Comparison of ENCODE assay signal across 24 cellular contexts in the genomic region with DNA sequence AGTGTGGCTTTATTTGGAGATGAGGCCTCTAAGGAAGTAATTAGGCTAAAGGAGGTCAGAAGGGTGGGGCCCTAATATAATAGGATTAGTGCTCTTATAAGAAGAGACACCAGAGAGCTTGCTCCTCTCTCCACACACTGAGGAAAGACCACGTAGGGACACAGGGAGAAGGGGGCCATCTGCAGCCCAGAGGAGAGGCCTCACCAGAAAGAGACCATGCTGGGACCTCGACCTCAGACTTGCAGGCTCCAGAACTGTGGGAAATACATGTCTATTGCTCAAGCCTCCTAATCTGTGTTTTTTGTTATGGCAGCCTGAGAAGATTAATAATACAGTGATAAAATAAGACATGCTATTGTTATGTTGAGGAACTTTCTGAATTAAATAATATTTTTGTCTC. TPM values are rescaled to one million over a fixed set of nuclear protein-coding genes. Genes with fewer than 3 reads are reported as not detected.
A peak's percentile ranks its signal among the peaks of the same experiment; 100 is the strongest.
DNase-seq lines count a peak whose midpoint lies in the region; ATAC-seq and TF ChIP-seq lines count a peak whose summit lies in the region.
"Had no signal": no experiment of that assay in that cellular context is flagged by ENCODE, and none has a peak within 500 bp of the region (broad histone marks: within the 10 kb centered on the region; RNA-seq: fewer than 3 reads in every experiment).

No MANE protein-coding gene starts in this region.

- no peaks in the 10 kb centered on the region for H3K36me3 ChIP-seq in right atrium auricular region
- no peaks in the 10 kb centered on the region for H3K36me3 ChIP-seq in spleen
- H3K36me3 ChIP-seq: BE2C had no signal

- WGBS in right cardiac atrium = 71% methylated on average over 2 of the region's 2 CpGs
- 29 to 57% (median 46%) methylated on average over 2 of the region's 2 CpGs for WGBS in spleen, 5 donors

- peaks cover 0 to 14% of the 10 kb centered on the region in 2 donors for H3K4me1 ChIP-seq in right atrium auricular region
- H3K4me1 ChIP-seq in right cardiac atrium (ENCODE audit: control insufficient read depth, insufficient read depth, low read length) = peaks cover 3% of the 10 kb centered on the region
- peaks cover 0 to 7% (median 5%) of the 10 kb centered on the region in 6 donors for H3K4me1 ChIP-seq in spleen
- H3K4me1 ChIP-seq: BE2C had no signal

- no peak overlapping the region for H3K4me3 ChIP-seq in right atrium auricular region
- no peak overlapping the region for H3K4me3 ChIP-seq in right cardiac atrium (ENCODE audit: low read length)
- H3K4me3 ChIP-seq in spleen = no peak overlapping the region
- H3K4me3 ChIP-seq: GM12878 had no signal

- TF ChIP-seq CTCF in right atrium auricular region (IDR thresholded peaks at IDR 0.05) (no peak), spleen (IDR thresholded peaks at IDR 0.05 in 8 of 11, conservative IDR thresholded peaks at IDR 0.05 in 3 of 11) (no peak)

- ATAC-seq in right cardiac atrium (no peak), GM21447 (IDR thresholded peaks at IDR 0.05; ENCODE audit: unreplicated experiment) (no peak)
- no peak for ATAC-seq in activated CD4-positive, CD25-positive, alpha-beta regulatory T cell treated with anti-CD3 and anti-CD28 coated beads, Interleukin-2, amount 50 U/mL, for 24 hours
- ATAC-seq: GM12878, HCT116 had no signal

- H3K27me3 ChIP-seq in right atrium auricular region = no peaks in the 10 kb centered on the region
- no peaks in the 10 kb centered on the region for H3K27me3 ChIP-seq in right cardiac atrium (ENCODE audit: control insufficient read depth, insufficient read depth)
- H3K27me3 ChIP-seq in layer of hippocampus (ENCODE audit: control insufficient read depth, insufficient read depth, low read length) = no peaks in the 10 kb centered on the region
- no peaks in the 10 kb centered on the region for H3K27me3 ChIP-seq in spleen (replicated peaks in 1 of 7)
- H3K27me3 ChIP-seq: BE2C had no signal

- H3K9me3 ChIP-seq in right atrium auricular region (no peaks in the 10 kb centered on the region), right cardiac atrium (ENCODE audit: control insufficient read depth, low read length) (no peaks in the 10 kb centered on the region), spleen (peaks cover 0 to 4% (median 0%) of the 10 kb centered on the region in 8 donors)
- H3K9me3 ChIP-seq: BE2C had no signal

- TF ChIP-seq POLR2A in spleen (IDR thresholded peaks at IDR 0.05) = no peak

- peak; percentile 11 for DNase-seq in right atrium auricular region (ENCODE audit: low spot score)
- DNase-seq in right cardiac atrium = no peak
- DNase-seq in spleen = no peak
- DNase-seq: 8988T; ACHN; BE2C; CD8-positive, alpha-beta memory T cell; DMS 273 treated with DMSO at 0.1 percent for 48 hours; DMS79; EL; GDM1; GOT3; NCI-H1048; NCI-H1417 treated with DMSO at 0.1 percent for 48 hours; NCI-H1694 treated with DMSO at 0.1 percent for 48 hours; NCI-H2081; NCI-H2227 treated with DMSO at 0.1 percent for 48 hours; SIG-M5 had no signal

- H3K27ac ChIP-seq in right atrium auricular region = no peak overlapping the region
- H3K27ac ChIP-seq in right cardiac atrium (ENCODE audit: low read length) = no peak overlapping the region
- H3K27ac ChIP-seq in angular gyrus (ENCODE audit: low read depth, low read length) = peak overlapping the region; percentile 89
- H3K27ac ChIP-seq in layer of hippocampus (ENCODE audit: low read depth, low read length) = peak overlapping the region; percentile 79
- no peak overlapping the region for H3K27ac ChIP-seq in spleen

- intact Hi-C loops in right cardiac atrium (cut with DNase I) = no loop called here
- intact Hi-C loops in spleen (cut with DNase I; ENCODE audit: low total_unique reads) = no loop called here

RNA-seq across cellular contexts. Expression of a gene that starts 8.3 kb away (rescaled TPM):
- total RNA-seq in right atrium auricular region (10 to 100 TPM; 26.1 to 38.0 TPM), right cardiac atrium (10 to 100 TPM; 26.7 to 39.7 (median 30.7) TPM), spleen (10 to 100 TPM; 14.0 to 28.6 (median 14.8) TPM)
- polyA plus RNA-seq in right cardiac atrium (32.4 TPM), spleen (10 to 100 TPM in 1 of 3 donors, 1 to 10 TPM in 2; 5.3 to 15.9 (median 8.1) TPM)

Comparison
In these comparisons a context has a peak if more than half of its experiments do, and no peak if none do; other contexts are left out.
1. H3K27ac ChIP-seq: peak in angular gyrus (single experiment) and layer of hippocampus (single experiment); none in right atrium auricular region (0 of 2), right cardiac atrium (single experiment) and spleen (0 of 8).